ENCODE assay signal across 27 cellular contexts in the genomic region with DNA sequence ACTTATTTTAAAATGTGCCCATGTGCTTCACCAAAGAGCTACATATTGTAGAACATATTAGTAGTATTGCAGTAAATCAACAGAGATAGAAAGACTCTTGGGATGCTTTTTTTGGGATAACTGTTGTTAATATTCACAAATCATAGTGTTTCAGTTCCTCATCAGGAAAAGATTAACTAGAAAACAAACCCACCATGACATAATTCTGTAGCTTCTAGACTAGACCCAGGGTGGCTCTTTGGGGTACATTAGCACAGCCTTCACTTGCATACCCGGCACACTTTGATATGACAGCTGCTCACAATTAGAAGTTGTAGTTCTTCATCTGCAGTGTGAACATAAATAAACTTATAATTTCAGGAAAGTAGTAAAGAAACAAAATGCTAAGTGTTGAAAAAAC.
DNase-seq lines count a peak whose midpoint lies in the region; ATAC-seq, FAIRE-seq and TF ChIP-seq lines count a peak whose summit lies in the region.
"Had no signal": no experiment of that assay in that cellular context is flagged by ENCODE, and none has a peak within 500 bp of the region (broad histone marks: within the 10 kb centered on the region; RNA-seq: fewer than 3 reads in every experiment).

No MANE protein-coding gene starts in this region.

- no peaks in the 10 kb centered on the region for H3K9me2 ChIP-seq in OCI-LY7 (ENCODE audit: insufficient read depth, low read length)

- H3K9me3 ChIP-seq in OCI-LY7 (ENCODE audit: low read length) = no peaks in the 10 kb centered on the region
- H3K9me3 ChIP-seq: A549 had no signal

- POLR2A ChIA-PET in OCI-LY7 (lab: Charles Lee) = interaction anchor here (1.0 kb wide), 2 partner anchors 19 to 29 kb away, joined by 4 to 6 read pairs; no protein-coding TSS in a partner anchor

- no TSS peak for BruUV-seq in OCI-LY7 (replicated peaks; lab: Mats Ljungman, UMichigan)

- no peak for TF ChIP-seq CTCF in OCI-LY7 (conservative IDR thresholded peaks at IDR 0.05; ENCODE audit: low read length)

- intact Hi-C loops in OCI-LY7 (cut with micrococcal nuclease; ENCODE audit: unreplicated experiment) = no loop called here

- no peak for TF ChIP-seq POLR2A in GM12891 (IDR thresholded peaks at IDR 0.05; ENCODE audit: low read depth, low read length)

- no peaks in the 10 kb centered on the region for H3K79me2 ChIP-seq in OCI-LY7 (ENCODE audit: insufficient read depth, low read depth, low read length)

- no peak overlapping the region for H2AFZ ChIP-seq in OCI-LY7 (ENCODE audit: low read length)
- H2AFZ ChIP-seq: GM23338 had no signal

- H3K4me3 ChIP-seq in OCI-LY7 (ENCODE audit: low read depth, low read length, poor library complexity, severe bottlenecking) = no peak overlapping the region
- H3K4me3 ChIP-seq: A549, GM23338, K562 had no signal

- H3K36me3 ChIP-seq in OCI-LY7 (ENCODE audit: insufficient read depth, low read length) = no peaks in the 10 kb centered on the region

- DNase-seq in GM12891 (ENCODE audit: insufficient read length, low spot score) = no peak
- no peak for DNase-seq in OCI-LY7 (ENCODE audit: low spot score)
- DNase-seq in NOMO-1 treated with DMSO at 0.1 percent for 48 hours (lab: John Stamatoyannopoulos, UW; ENCODE audit: unreplicated experiment) = no peak
- DNase-seq in NCI-H524 (lab: John Stamatoyannopoulos, UW) = no peak
- no peak for DNase-seq in EL
- DNase-seq: AML-193; CD8-positive, alpha-beta memory T cell; DMS153; DND-41; H9; MV-4-11; NCI-H1105; NCI-H1436 treated with DMSO at 0.1 percent for 48 hours; NCI-H187 treated with DMSO at 0.1 percent for 48 hours; NCI-H446; NCI-H526; SHP77; T-helper 1 cell had no signal

- H3K4me2 ChIP-seq in OCI-LY7 (ENCODE audit: low read length) = peak overlapping the region; percentile 56
- H3K4me2 ChIP-seq: A549, GM23338 had no signal

- no peaks in the 10 kb centered on the region for H4K20me1 ChIP-seq in OCI-LY7 (ENCODE audit: insufficient read depth, low read length)

- ATAC-seq in GM19438 (IDR thresholded peaks at IDR 0.05; ENCODE audit: low read depth, unreplicated experiment) (peak; percentile 73), HG02938 (IDR thresholded peaks at IDR 0.05; ENCODE audit: unreplicated experiment) (peak; percentile 51), GM21737 (IDR thresholded peaks at IDR 0.05; ENCODE audit: unreplicated experiment) (no peak)
- ATAC-seq: A549, GM23338, K562, Panc1 had no signal

- no peak for FAIRE-seq in GM12891 (lab: Jason Lieb, UNC)
- FAIRE-seq: A549, K562 had no signal

- peaks cover 33% of the 10 kb centered on the region for H3K4me1 ChIP-seq in OCI-LY7 (ENCODE audit: insufficient read depth, low read length, poor library complexity, severe bottlenecking)
- H3K4me1 ChIP-seq: A549 had no signal

- H3K27ac ChIP-seq in OCI-LY7 (ENCODE audit: low read depth, low read length, poor library complexity, severe bottlenecking) = peak overlapping the region; percentile 39
- H3K27ac ChIP-seq: A549, C4-2B, RWPE1 had no signal

- CTCF ChIA-PET in OCI-LY7 (lab: Charles Lee; ENCODE audit: unreplicated experiment) = no interaction called here

TF ChIP-seq in GM12891, 5 proteins besides CTCF, POLR2A, EP300 and RAD21:
- TF ChIP-seq SPI1 (IDR thresholded peaks at IDR 0.05; ENCODE audit: low read depth, low read length) = peak; percentile 51
- no peak for TF ChIP-seq POU2F2 (IDR thresholded peaks at IDR 0.05; ENCODE audit: low read depth, low read length)
